Comparison of ENCODE assay signal across 21 cellular contexts in the genomic region with DNA sequence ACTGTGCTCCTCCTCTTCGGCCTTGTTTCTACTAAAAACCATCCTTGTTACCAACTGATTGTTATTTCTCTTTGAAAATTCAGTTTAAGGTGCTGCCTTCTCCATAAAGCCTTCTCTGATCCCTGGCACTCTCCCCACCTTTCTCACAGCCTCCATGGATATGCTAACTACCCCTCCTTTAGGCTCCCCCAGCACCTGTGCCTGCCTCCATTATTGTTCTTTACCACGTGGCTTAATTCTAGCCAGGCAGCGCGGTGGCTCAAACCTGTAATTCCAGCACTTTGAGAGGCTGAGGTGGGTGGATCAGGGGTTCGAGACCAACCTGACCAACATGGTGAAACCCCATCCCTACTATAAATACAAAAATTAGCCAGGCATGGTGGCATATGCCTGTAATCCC.
DNase-seq lines count a peak whose midpoint lies in the region; ATAC-seq, FAIRE-seq and TF ChIP-seq lines count a peak whose summit lies in the region.
"Had no signal": no experiment of that assay in that cellular context is flagged by ENCODE, and none has a peak within 500 bp of the region (broad histone marks: within the 10 kb centered on the region; RNA-seq: fewer than 3 reads in every experiment).

No MANE protein-coding gene starts in this region.

- no peak overlapping the region for H4K8ac ChIP-seq in H1 (ENCODE audit: extremely low read depth, insufficient read depth, low read length)

- H3K9me3 Mint-ChIP-seq in activated naive CD4-positive, alpha-beta T cell treated with anti-CD3 and anti-CD28 coated beads, Interleukin-2, amount 10 ng/mL, durations not matched to agents 7 days and 5 days, result no peaks in the 10 kb centered on the region
- no peaks in the 10 kb centered on the region for H3K9me3 Mint-ChIP-seq in activated naive CD4-positive, alpha-beta T cell treated with anti-CD3 and anti-CD28 coated beads for 36 hours
- no peaks in the 10 kb centered on the region for H3K9me3 Mint-ChIP-seq in stimulated activated naive B cell treated with anti-CD40 and anti-IgM and Interleukin-4, amounts not matched to agents 10 μg/mL and 1 μg/mL and 100 μg/mL, for 72 hours

- no peak overlapping the region for H3K14ac ChIP-seq in H1 (ENCODE audit: insufficient read length)

- peaks cover 11% of the 10 kb centered on the region for H3K36me3 Mint-ChIP-seq in activated naive CD4-positive, alpha-beta T cell treated with anti-CD3 and anti-CD28 coated beads, Interleukin-2, amount 10 ng/mL, durations not matched to agents 7 days and 5 days
- no peaks in the 10 kb centered on the region for H3K36me3 Mint-ChIP-seq in activated naive CD4-positive, alpha-beta T cell treated with anti-CD3 and anti-CD28 coated beads for 36 hours (ENCODE audit: low read depth)
- peaks cover 3 to 11% of the 10 kb centered on the region in 2 donors for H3K36me3 Mint-ChIP-seq in stimulated activated naive B cell treated with anti-CD40 and anti-IgM and Interleukin-4, amounts not matched to agents 10 μg/mL and 1 μg/mL and 100 μg/mL, for 72 hours

- no peak overlapping the region for H2BK15ac ChIP-seq in H1 (ENCODE audit: low read length)

- peak overlapping the region; percentile 36 for H4K5ac ChIP-seq in H1 (ENCODE audit: insufficient read length, low read depth, low read length)

- H2BK5ac ChIP-seq in H1 (ENCODE audit: low read depth, low read length), result no peak overlapping the region

- H2AK5ac ChIP-seq in H1 (ENCODE audit: low read depth, low read length), result no peak overlapping the region

- H3K4me3 ChIP-seq in H1 (ENCODE audit: extremely low read depth in 1 of 4, insufficient read depth in 2 of 4, low read depth in 3 of 4, low read length in 4 of 4) (no peak overlapping the region), aorta (ENCODE audit: low read length in 2 of 2) (no peak overlapping the region)

- TF ChIP-seq EP300 in H1 (IDR thresholded peaks at IDR 0.05; ENCODE audit: borderline replicate concordance in 1 of 2, low read depth in 2 of 2, low read length in 2 of 2), result no peak

- H3K27ac Mint-ChIP-seq in activated naive CD4-positive, alpha-beta T cell treated with anti-CD3 and anti-CD28 coated beads, Interleukin-2, amount 10 ng/mL, durations not matched to agents 7 days and 5 days, result peak overlapping the region; percentile 25
- H3K27ac Mint-ChIP-seq in activated naive CD4-positive, alpha-beta T cell treated with anti-CD3 and anti-CD28 coated beads for 36 hours, result no peak overlapping the region
- H3K27ac Mint-ChIP-seq in stimulated activated naive B cell treated with anti-CD40 and anti-IgM and Interleukin-4, amounts not matched to agents 10 μg/mL and 1 μg/mL and 100 μg/mL, for 72 hours, result peak overlapping the region; percentile 72

- no peak for DNase-seq in activated naive CD4-positive, alpha-beta T cell treated with anti-CD3 and anti-CD28 coated beads, Interleukin-2, amount 10 ng/mL, durations not matched to agents 7 days and 5 days
- no peak for DNase-seq in activated naive CD4-positive, alpha-beta T cell treated with anti-CD3 and anti-CD28 coated beads for 36 hours
- no peak for DNase-seq in RWPE1 (ENCODE audit: low spot score)
- DNase-seq in H1 (ENCODE audit: low read depth in 1 of 2, low spot score in 2 of 2), result no peak
- DNase-seq in stimulated activated naive B cell treated with anti-CD40 and anti-IgM and Interleukin-4, amounts not matched to agents 10 μg/mL and 1 μg/mL and 100 μg/mL, for 72 hours, result no peak
- no peak for DNase-seq in aorta
- no peak for DNase-seq in NOMO-1 (lab: John Stamatoyannopoulos, UW; ENCODE audit: unreplicated experiment in 2 of 2)
- DNase-seq: AML-193; CD4-positive, alpha-beta memory T cell; MM.1S; NCI-H1105; NCI-H187 treated with DMSO at 0.1 percent for 48 hours; NCI-H446; NCI-H748 treated with DMSO at 0.1 percent for 48 hours; SHP77 treated with DMSO at 0.1 percent for 48 hours had no signal

- peaks cover 0 to 12% of the 10 kb centered on the region in 2 experiments; a peak in 1 of 4 replicates for H3K79me2 ChIP-seq in H1 (ENCODE audit: control insufficient read depth in 1 of 2, insufficient read depth in 2 of 2, low read length in 2 of 2)

- H3K23me2 ChIP-seq in H1 (ENCODE audit: low read depth, low read length), result no peaks in the 10 kb centered on the region

- no peaks in the 10 kb centered on the region for H3K27me3 Mint-ChIP-seq in activated naive CD4-positive, alpha-beta T cell treated with anti-CD3 and anti-CD28 coated beads, Interleukin-2, amount 10 ng/mL, durations not matched to agents 7 days and 5 days
- H3K27me3 Mint-ChIP-seq in activated naive CD4-positive, alpha-beta T cell treated with anti-CD3 and anti-CD28 coated beads for 36 hours (ENCODE audit: low read depth), result no peaks in the 10 kb centered on the region
- H3K27me3 Mint-ChIP-seq in stimulated activated naive B cell treated with anti-CD40 and anti-IgM and Interleukin-4, amounts not matched to agents 10 μg/mL and 1 μg/mL and 100 μg/mL, for 72 hours, result no peaks in the 10 kb centered on the region
- H3K27me3 Mint-ChIP-seq: CD4-positive, alpha-beta memory T cell had no signal

- H3K4ac ChIP-seq in H1 (replicated peaks; ENCODE audit: insufficient read length, low read depth, low read length), result no peak overlapping the region

- H4K20me1 ChIP-seq in H1 (replicated peaks in 1 of 2; ENCODE audit: control insufficient read depth in 1 of 2, insufficient read depth in 2 of 2, low read length in 2 of 2), result no peaks in the 10 kb centered on the region

- H2BK120ac ChIP-seq in H1 (replicated peaks; ENCODE audit: low read depth, low read length), result no peak overlapping the region

- WGBS in H1 (ENCODE audit: extremely low coverage in 1 of 2, insufficient coverage in 1 of 2, insufficient read length in 1 of 2, insufficient replicate concordance in 2 of 2, low coverage in 1 of 2, low lambda C conversion rate in 2 of 2, missing lambda C conversion rate in 1 of 2), 2 experiments, result 74% methylated on average over 5 of the region's 5 CpGs; no CpG with 5 or more reads in 1 of the 2 experiments
- 92 to 93% methylated on average over 5 of the region's 5 CpGs for WGBS in aorta, 2 donors

- H3K36me3 ChIP-seq in H1 (ENCODE audit: control insufficient read depth in 2 of 4, insufficient read depth in 4 of 4, low read length in 3 of 4) (no peaks in the 10 kb centered on the region), aorta (ENCODE audit: control insufficient read depth in 1 of 2, insufficient read depth in 2 of 2, low read length in 1 of 2) (no peaks in the 10 kb centered on the region)

- H2BK12ac ChIP-seq in H1 (ENCODE audit: low read depth, low read length), result no peak overlapping the region

- no peak overlapping the region for H2AFZ ChIP-seq in H1 (ENCODE audit: low read length)

- H4K91ac ChIP-seq in H1 (replicated peaks; ENCODE audit: insufficient read length, low read length), result no peak overlapping the region

- no peak overlapping the region for H3K4me3 Mint-ChIP-seq in activated naive CD4-positive, alpha-beta T cell treated with anti-CD3 and anti-CD28 coated beads, Interleukin-2, amount 10 ng/mL, durations not matched to agents 7 days and 5 days
- no peak overlapping the region for H3K4me3 Mint-ChIP-seq in activated naive CD4-positive, alpha-beta T cell treated with anti-CD3 and anti-CD28 coated beads for 36 hours
- no peak overlapping the region for H3K4me3 Mint-ChIP-seq in stimulated activated naive B cell treated with anti-CD40 and anti-IgM and Interleukin-4, amounts not matched to agents 10 μg/mL and 1 μg/mL and 100 μg/mL, for 72 hours
- H3K4me3 Mint-ChIP-seq: CD4-positive, alpha-beta memory T cell had no signal

- H3K56ac ChIP-seq in H1 (replicated peaks; ENCODE audit: insufficient read length, low read depth, low read length), result no peak overlapping the region

- H3K4me1 ChIP-seq in H1 (replicated peaks in 1 of 4; ENCODE audit: control insufficient read depth in 3 of 4, insufficient read depth in 4 of 4, low read length in 3 of 4) (peaks cover 0 to 2% (median under 1%) of the 10 kb centered on the region in 4 experiments; a peak in 2 of 7 replicates), aorta (ENCODE audit: control insufficient read depth in 1 of 2, insufficient read depth in 2 of 2, low read length in 2 of 2) (no peaks in the 10 kb centered on the region)

- H3K27ac ChIP-seq in RWPE1 (peak overlapping the region; percentile 45), H1 (ENCODE audit: low read depth, low read length) (no peak overlapping the region), aorta (ENCODE audit: low read depth in 1 of 2, low read length in 2 of 2) (no peak overlapping the region)
- H3K27ac ChIP-seq: KMS-11 had no signal

- H3K23ac ChIP-seq in H1 (ENCODE audit: insufficient read length), result no peak overlapping the region

- no peak for FAIRE-seq in H1 (lab: Jason Lieb, UNC)
- FAIRE-seq: A204.1, D721Med, HepG2 had no signal

- H3K27me3 ChIP-seq in H1 (replicated peaks in 1 of 4; ENCODE audit: control insufficient read depth in 3 of 4, extremely low read depth in 1 of 4, insufficient read depth in 3 of 4, low read length in 3 of 4), result no peaks in the 10 kb centered on the region
- no peaks in the 10 kb centered on the region for H3K27me3 ChIP-seq in aorta (ENCODE audit: control insufficient read depth in 1 of 2, insufficient read depth in 2 of 2, low read length in 1 of 2)

- POLR2A ChIA-PET in RWPE1 (lab: Yijun Ruan, JAX; ENCODE audit: low non-redundant PET), result no interaction called here
- POLR2A ChIA-PET in H1 (lab: Charles Lee; ENCODE audit: partially characterized antibody), result interaction anchor here (0.7 kb wide), 1 partner anchor 79 kb away, joined by 3 read pairs; no protein-coding TSS in a partner anchor

- no peak for TF ChIP-seq POLR2A in H1 (IDR thresholded peaks at IDR 0.05; ENCODE audit: control extremely low read depth in 1 of 2, low read depth in 2 of 2, low read length in 2 of 2)

- H2BK20ac ChIP-seq in H1 (ENCODE audit: low read length), result no peak overlapping the region

- CTCF ChIA-PET in activated naive CD4-positive, alpha-beta T cell treated with anti-CD3 and anti-CD28 coated beads, Interleukin-2, amount 10 ng/mL, durations not matched to agents 7 days and 5 days (lab: Charles Lee), result no interaction called here
- CTCF ChIA-PET in activated naive CD4-positive, alpha-beta T cell treated with anti-CD3 and anti-CD28 coated beads for 36 hours (lab: Charles Lee), result no interaction called here
- CTCF ChIA-PET in RWPE1 (lab: Yijun Ruan, JAX) (interaction anchor here (1.4 kb wide), 1 partner anchor 14 kb away, joined by 4 read pairs; no protein-coding TSS in a partner anchor), H1 (lab: Charles Lee; ENCODE audit: partially characterized antibody) (interaction anchor here (0.8 kb wide), 1 partner anchor 8 kb away, joined by 3 read pairs; no protein-coding TSS in a partner anchor)

- H3K4me2 ChIP-seq in H1 (ENCODE audit: insufficient read depth in 1 of 2, low read depth in 2 of 2, low read length in 2 of 2), result no peak overlapping the region
- H3K4me2 ChIP-seq: KMS-11 had no signal

- no peak overlapping the region for H3K18ac ChIP-seq in H1 (ENCODE audit: extremely low read depth, low read length)

- TF ChIP-seq CTCF in RWPE1 (conservative IDR thresholded peaks at IDR 0.05; ENCODE audit: low read depth) (no peak), H1 (IDR thresholded peaks at IDR 0.05; ENCODE audit: control extremely low read depth in 1 of 3, insufficient read depth in 1 of 3, low read depth in 1 of 3, low read length in 3 of 3) (no peak)

- no peak for ATAC-seq in stimulated activated naive B cell treated with anti-CD40 and anti-IgM and Interleukin-4, amounts not matched to agents 10 μg/mL and 1 μg/mL and 100 μg/mL, for 72 hours (replicated peaks)
- ATAC-seq in aorta (ENCODE audit: low FRiP score) (no peak), GM18519 (IDR thresholded peaks at IDR 0.05; ENCODE audit: low FRiP score, unreplicated experiment) (no peak)
- ATAC-seq: HepG2, Panc1 had no signal

- peaks cover 2% of the 10 kb centered on the region; the same call in 1 of the 2 replicates for H3K79me1 ChIP-seq in H1 (ENCODE audit: low read depth, low read length)

- no peak for TF ChIP-seq RAD21 in H1 (IDR thresholded peaks at IDR 0.05 in 1 of 2, conservative IDR thresholded peaks at IDR 0.05 in 1 of 2; ENCODE audit: low read depth in 2 of 2, low read length in 2 of 2)

- intact Hi-C loops in activated naive CD4-positive, alpha-beta T cell treated with anti-CD3 and anti-CD28 coated beads for 36 hours (cut with micrococcal nuclease), result no loop called here
- intact Hi-C loops in aorta (cut with DNase I), result no loop called here

- no peak overlapping the region for H3K9ac ChIP-seq in H1 (replicated peaks in 1 of 4; ENCODE audit: extremely low read depth in 1 of 4, low read depth in 3 of 4, low read length in 3 of 4)
- H3K9ac ChIP-seq: KMS-11 had no signal

- H3K9me3 ChIP-seq in H1 (ENCODE audit: insufficient read depth in 2 of 2, low read depth in 1 of 2, low read length in 1 of 2), result no peaks in the 10 kb centered on the region
- H3K9me3 ChIP-seq in aorta (ENCODE audit: control insufficient read depth, low read length), result no peaks in the 10 kb centered on the region

- H3K4me1 Mint-ChIP-seq in activated naive CD4-positive, alpha-beta T cell treated with anti-CD3 and anti-CD28 coated beads, Interleukin-2, amount 10 ng/mL, durations not matched to agents 7 days and 5 days, result peaks cover 19% of the 10 kb centered on the region
- H3K4me1 Mint-ChIP-seq in activated naive CD4-positive, alpha-beta T cell treated with anti-CD3 and anti-CD28 coated beads for 36 hours (ENCODE audit: low read depth), result peaks cover 27% of the 10 kb centered on the region
- peaks cover 9 to 10% of the 10 kb centered on the region in 2 donors for H3K4me1 Mint-ChIP-seq in stimulated activated naive B cell treated with anti-CD40 and anti-IgM and Interleukin-4, amounts not matched to agents 10 μg/mL and 1 μg/mL and 100 μg/mL, for 72 hours

Comparison
In these comparisons a context has a peak if more than half of its experiments do, and no peak if none do; other contexts are left out.
1. CTCF ChIA-PET loops: an anchor here in RWPE1 (1.4 kb wide) and H1 (0.8 kb wide); none called in activated naive CD4-positive, alpha-beta T cell treated with anti-CD3 and anti-CD28 coated beads, Interleukin-2, amount 10 ng/mL, durations not matched to agents 7 days and 5 days and activated naive CD4-positive, alpha-beta T cell treated with anti-CD3 and anti-CD28 coated beads for 36 hours.